In genomic region chr11:130180491-130180890, GRCh38 we compare ENCODE assay signal across 1 cellular context.
TF ChIP-seq lines count a peak whose summit lies in the region.

No MANE protein-coding gene starts in this region.

TF ChIP-seq in GM23338, 12 proteins besides CTCF, POLR2A, EP300 and RAD21 (continued from another document):
- no peak for TF ChIP-seq ZNF462 (CRISPR knock-in tag; IDR thresholded peaks at IDR 0.05)
- TF ChIP-seq ZNF331 (CRISPR knock-in tag; IDR thresholded peaks at IDR 0.05; ENCODE audit: low read depth): no peak
- no peak for TF ChIP-seq STAT1 (IDR thresholded peaks at IDR 0.05; ENCODE audit: unreplicated experiment)
- TF ChIP-seq JUNB (IDR thresholded peaks at IDR 0.05; ENCODE audit: unreplicated experiment): no peak
- no peak for TF ChIP-seq CREB1 (CRISPR knock-in tag; IDR thresholded peaks at IDR 0.05; ENCODE audit: low read depth)
